ENCODE assay signal across 32 cellular contexts in genomic region chr6:52733172-52733571, GRCh38. TPM values are rescaled to one million over a fixed set of nuclear protein-coding genes. Genes with fewer than 3 reads are reported as not detected.
"Had no signal": no experiment of that assay in that cellular context is flagged by ENCODE, and none has a peak within 500 bp of the region (broad histone marks: within the 10 kb centered on the region; RNA-seq: fewer than 3 reads in every experiment).

No MANE protein-coding gene starts in this region.

- H3K4me1 Mint-ChIP-seq: naive thymus-derived CD8-positive, alpha-beta T cell; stimulated activated memory B cell treated with anti-CD40 and anti-IgM and Interleukin-4, amounts not matched to agents 10 μg/mL and 1 μg/mL and 100 μg/mL, for 72 hours; stimulated activated naive CD8-positive, alpha-beta T cell treated with anti-CD3 and anti-CD28 coated beads, Interleukin-15, amount 100 ng/mL, for 72 hours had no signal

- H3K27me3 Mint-ChIP-seq: stimulated activated naive CD8-positive, alpha-beta T cell treated with anti-CD3 and anti-CD28 coated beads, Interleukin-15, amount 100 ng/mL, for 72 hours; type B pancreatic cell had no signal

- DNase-seq: heart right ventricle; islet precursor cell; left lung; lower lobe of right lung; mammary epithelial cell; mesenchymal stem cell; naive thymus-derived CD8-positive, alpha-beta T cell; nephron progenitor cell; nucleus accumbens; pancreas; posterior cingulate gyrus; retina; right cardiac atrium; sigmoid colon; small intestine; stimulated activated CD4-positive, alpha-beta T cell treated with anti-CD3 and anti-CD28 coated beads, Interleukin-1b, Interleukin-23, amount 100 ng/mL, for 48 hours; stimulated activated CD4-positive, alpha-beta T cell treated with anti-CD3 and anti-CD28 coated beads, Interleukin-2, amount 100 ng/mL, for 48 hours; stimulated activated CD4-positive, alpha-beta T cell treated with anti-CD3 and anti-CD28 coated beads, Interleukin-4, amount 100 ng/mL, for 4 hours; stimulated activated CD8-positive, alpha-beta memory T cell treated with anti-CD3 and anti-CD28 coated beads, Interleukin-4, amount 100 ng/mL, for 48 hours; stimulated activated naive CD4-positive, alpha-beta T cell treated with Interleukin-2 at 50 U/mL for 16 hours; stimulated activated naive CD8-positive, alpha-beta T cell treated with anti-CD3 and anti-CD28 coated beads, Interleukin-15, amount 100 ng/mL, for 72 hours; substantia nigra had no signal

- H3K36me3 Mint-ChIP-seq: naive thymus-derived CD8-positive, alpha-beta T cell; stimulated activated memory B cell treated with anti-CD40 and anti-IgM and Interleukin-4, amounts not matched to agents 10 μg/mL and 1 μg/mL and 100 μg/mL, for 72 hours; type B pancreatic cell had no signal

- ATAC-seq: heart right ventricle; left lung; lower lobe of right lung; naive thymus-derived CD8-positive, alpha-beta T cell; right cardiac atrium; stimulated activated memory B cell treated with anti-CD40 and anti-IgM and Interleukin-4, amounts not matched to agents 10 μg/mL and 1 μg/mL and 100 μg/mL, for 72 hours; stimulated activated naive CD8-positive, alpha-beta T cell treated with anti-CD3 and anti-CD28 coated beads, Interleukin-15, amount 100 ng/mL, for 72 hours had no signal

- H3K4me2 ChIP-seq: hepatocyte had no signal

- H3K9me3 Mint-ChIP-seq: naive thymus-derived CD8-positive, alpha-beta T cell; nephron progenitor cell; stimulated activated memory B cell treated with anti-CD40 and anti-IgM and Interleukin-4, amounts not matched to agents 10 μg/mL and 1 μg/mL and 100 μg/mL, for 72 hours; stimulated activated naive CD8-positive, alpha-beta T cell treated with anti-CD3 and anti-CD28 coated beads, Interleukin-15, amount 100 ng/mL, for 72 hours; type B pancreatic cell had no signal

- H3K9me3 ChIP-seq: heart right ventricle, left lung, lower lobe of right lung, pancreas, prostate gland, sigmoid colon, tibial nerve, vagina had no signal

- H3K36me3 ChIP-seq: heart right ventricle, left lung, lower lobe of right lung, pancreas, prostate gland, sigmoid colon, tibial nerve, vagina had no signal

- H3K4me3 ChIP-seq: heart right ventricle, hepatocyte, left lung, lower lobe of right lung, pancreas, prostate gland, sigmoid colon, tibial nerve, vagina had no signal

- H3K4me1 ChIP-seq: heart right ventricle, left lung, lower lobe of right lung, sigmoid colon, tibial nerve, vagina had no signal

- H3K27me3 ChIP-seq: heart right ventricle, hepatocyte, left lung, pancreas, sigmoid colon, tibial nerve, vagina had no signal

- H2AFZ ChIP-seq: hepatocyte had no signal

- H3K79me2 ChIP-seq: hepatocyte had no signal

- H3K27ac ChIP-seq: heart right ventricle, hepatocyte, left lung, lower lobe of right lung, prostate gland, sigmoid colon, tibial nerve, vagina had no signal

- H3K27ac Mint-ChIP-seq: naive thymus-derived CD8-positive, alpha-beta T cell; nephron progenitor cell; stimulated activated memory B cell treated with anti-CD40 and anti-IgM and Interleukin-4, amounts not matched to agents 10 μg/mL and 1 μg/mL and 100 μg/mL, for 72 hours; stimulated activated naive CD8-positive, alpha-beta T cell treated with anti-CD3 and anti-CD28 coated beads, Interleukin-15, amount 100 ng/mL, for 72 hours; type B pancreatic cell had no signal

- FAIRE-seq: pancreas, small intestine had no signal

- H3K4me3 Mint-ChIP-seq: naive thymus-derived CD8-positive, alpha-beta T cell; nephron progenitor cell; stimulated activated memory B cell treated with anti-CD40 and anti-IgM and Interleukin-4, amounts not matched to agents 10 μg/mL and 1 μg/mL and 100 μg/mL, for 72 hours; stimulated activated naive CD8-positive, alpha-beta T cell treated with anti-CD3 and anti-CD28 coated beads, Interleukin-15, amount 100 ng/mL, for 72 hours; type B pancreatic cell had no signal

RNA-seq across cellular contexts. Expression of gene GSTA2, which starts 30.1 kb away (rescaled TPM):
- total RNA-seq: heart right ventricle; kidney epithelial cell; naive thymus-derived CD8-positive, alpha-beta T cell; osteoblast; right cardiac atrium; sigmoid colon; temporal lobe; tibial nerve; urinary bladder; vagina had no signal
- polyA plus RNA-seq: heart right ventricle; mammary epithelial cell; naive thymus-derived CD8-positive, alpha-beta T cell; right cardiac atrium; sigmoid colon; urinary bladder had no signal
